Comparison of ENCODE assay signal across 23 cellular contexts in genomic region chr1:9062846-9063245, GRCh38. TPM values are rescaled to one million over a fixed set of nuclear protein-coding genes. Genes with fewer than 3 reads are reported as not detected.
"Had no signal": no experiment of that assay in that cellular context is flagged by ENCODE, and none has a peak within 500 bp of the region (broad histone marks: within the 10 kb centered on the region; RNA-seq: fewer than 3 reads in every experiment).

No MANE protein-coding gene starts in this region.

- DNase-seq: activated CD4-positive, alpha-beta memory T cell treated with anti-CD3 and anti-CD28 coated beads, Interleukin-2, amount 10 ng/mL, durations not matched to agents 7 days and 5 days; activated CD4-positive, alpha-beta T cell treated with anti-CD3 and anti-CD28 coated beads for 48 hours; activated CD4-positive, CD25-positive, alpha-beta regulatory T cell; activated CD8-positive, alpha-beta memory T cell treated with anti-CD3 and anti-CD28 coated beads, Interleukin-2, amount 10 ng/mL, durations not matched to agents 7 days and 5 days; activated naive CD4-positive, alpha-beta T cell treated with anti-CD3 and anti-CD28 coated beads for 36 hours; activated T-cell treated with anti-CD3 and anti-CD28 coated beads, Interleukin-2, amount 50 U/mL, for 24 hours; caudate nucleus; colonic mucosa; endodermal cell; foreskin keratinocyte; glutamatergic neuron; hippocampal formation; islet precursor cell; lower lobe of right lung; pancreas; stimulated activated CD8-positive, alpha-beta memory T cell treated with anti-CD3 and anti-CD28 coated beads, Interleukin-4, amount 100 ng/mL, for 48 hours; stimulated activated naive CD4-positive, alpha-beta T cell; T-helper 9 cell had no signal

- ATAC-seq: activated CD8-positive, alpha-beta memory T cell treated with anti-CD3 and anti-CD28 coated beads, Interleukin-2, amount 10 ng/mL, durations not matched to agents 7 days and 5 days; foreskin keratinocyte; lower lobe of right lung; natural killer cell treated with Interleukin-12 subunit alpha and Interleukin-12 subunit beta and Interleukin-15 and Interleukin-18, amount 100 ng/mL, for 72 hours had no signal

- H3K27me3 ChIP-seq: colonic mucosa, foreskin keratinocyte, neutrophil, pancreas had no signal

- H3K4me3 ChIP-seq: colonic mucosa, lower lobe of right lung, pancreas had no signal

- H3K9me3 ChIP-seq: colonic mucosa, lower lobe of right lung, neutrophil, pancreas had no signal

- H3K27ac ChIP-seq: colonic mucosa, epithelial cell of prostate, foreskin keratinocyte, lower lobe of right lung, neutrophil, pancreas had no signal

- H3K4me1 ChIP-seq: colonic mucosa, foreskin keratinocyte, pancreas had no signal

- H3K36me3 ChIP-seq: colonic mucosa, lower lobe of right lung, pancreas had no signal

RNA-seq across cellular contexts. Expression of gene SLC2A5, which starts 6.6 kb away (rescaled TPM):
- total RNA-seq: activated CD8-positive, alpha-beta memory T cell treated with anti-CD3 and anti-CD28 coated beads, Interleukin-2, amount 10 ng/mL, durations not matched to agents 7 days and 5 days; activated naive CD4-positive, alpha-beta T cell treated with anti-CD3 and anti-CD28 coated beads for 36 hours; activated T-helper 2 cell treated with anti-CD3 and anti-CD28 coated beads, Interferon-gamma antibody, Interleukin-2, Interleukin-4, amounts not matched to agents 10 μg/mL and 5 μg/mL and 100 μg/mL, durations not matched to agents 14 hours and 24 hours and 36 hours; endodermal cell; natural killer cell treated with Interleukin-12 subunit alpha and Interleukin-12 subunit beta and Interleukin-15 and Interleukin-18, amount 100 ng/mL, for 72 hours had no signal

RNA-seq across cellular contexts. Expression of gene SLC2A7, which starts 36.6 kb away (rescaled TPM):
- total RNA-seq: activated CD4-positive, alpha-beta memory T cell treated with anti-CD3 and anti-CD28 coated beads, Interleukin-2, amount 10 ng/mL, durations not matched to agents 7 days and 5 days; activated CD8-positive, alpha-beta memory T cell treated with anti-CD3 and anti-CD28 coated beads, Interleukin-2, amount 10 ng/mL, durations not matched to agents 7 days and 5 days; activated naive CD4-positive, alpha-beta T cell treated with anti-CD3 and anti-CD28 coated beads for 36 hours; activated T-helper 2 cell treated with anti-CD3 and anti-CD28 coated beads, Interferon-gamma antibody, Interleukin-2, Interleukin-4, amounts not matched to agents 10 μg/mL and 5 μg/mL and 100 μg/mL, durations not matched to agents 14 hours and 24 hours and 36 hours; colonic mucosa; endodermal cell; fibroblast of lung; foreskin keratinocyte; lower lobe of right lung; natural killer cell treated with Interleukin-12 subunit alpha and Interleukin-12 subunit beta and Interleukin-15 and Interleukin-18, amount 100 ng/mL, for 72 hours; pancreas had no signal
